Comparison of ENCODE assay signal across 11 cellular contexts in the genomic region with DNA sequence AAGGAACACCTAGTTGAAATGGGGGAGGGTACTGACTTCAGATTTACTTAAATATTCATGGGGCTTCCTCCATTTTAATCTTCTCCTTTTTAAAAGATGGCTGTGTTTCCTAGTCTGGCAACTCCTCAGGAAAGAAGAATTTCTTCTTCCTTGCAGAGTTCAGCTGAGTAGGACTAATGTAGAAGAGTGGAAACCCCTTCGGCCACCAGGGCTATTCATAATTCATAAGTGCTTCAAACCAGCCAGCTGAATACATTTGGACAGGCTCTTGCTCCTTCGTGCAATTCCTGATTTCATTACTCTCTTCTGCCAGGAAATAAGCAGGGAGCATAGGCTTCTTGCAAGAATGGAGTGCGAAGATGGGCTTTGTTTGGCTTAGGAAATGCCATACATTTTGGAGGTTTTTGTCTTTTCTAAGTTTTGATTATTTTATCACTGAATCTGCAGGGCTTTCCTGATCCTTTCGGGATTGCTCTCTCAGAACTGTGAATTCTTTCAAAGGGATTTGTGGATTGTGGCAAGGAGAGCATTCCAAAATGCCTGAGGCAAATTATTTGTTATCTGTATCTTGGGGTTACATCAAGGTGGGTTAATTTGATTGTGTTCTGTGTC.
DNase-seq lines count a peak whose midpoint lies in the region; ATAC-seq, FAIRE-seq and TF ChIP-seq lines count a peak whose summit lies in the region.
"Had no signal": no experiment of that assay in that cellular context is flagged by ENCODE, and none has a peak within 500 bp of the region (broad histone marks: within the 10 kb centered on the region; RNA-seq: fewer than 3 reads in every experiment).

No MANE protein-coding gene starts in this region.

- H3K79me2 ChIP-seq in H1 (ENCODE audit: control insufficient read depth in 1 of 2, insufficient read depth in 2 of 2, low read length in 2 of 2), result peaks cover 0 to 12% of the 10 kb centered on the region in 2 experiments; a peak in 2 of 4 replicates

- peaks cover 0 to 5% (median 0%) of the 10 kb centered on the region in 7 donors for H3K9me3 Mint-ChIP-seq in CD4-positive, CD25-positive, alpha-beta regulatory T cell
- H3K9me3 Mint-ChIP-seq in naive B cell, result no peaks in the 10 kb centered on the region

- peak overlapping the region; percentile 83 for H2AFZ ChIP-seq in H1 (ENCODE audit: low read length)

- H3K79me1 ChIP-seq in H1 (ENCODE audit: low read depth, low read length), result no peaks in the 10 kb centered on the region

- TF ChIP-seq POLR2A in H1 (IDR thresholded peaks at IDR 0.05; ENCODE audit: control extremely low read depth in 1 of 2, low read depth in 2 of 2, low read length in 2 of 2) (no peak), suprapubic skin (IDR thresholded peaks at IDR 0.05) (no peak)

- CTCF ChIA-PET in H1 (lab: Charles Lee; ENCODE audit: partially characterized antibody), result interaction anchor here (1.0 to 2.3 kb wide), 2 partner anchors 12 to 22 kb away, joined by 3 to 10 read pairs; no protein-coding TSS in a partner anchor

- no peaks in the 10 kb centered on the region for H3K27me3 ChIP-seq in CD4-positive, CD25-positive, alpha-beta regulatory T cell (ENCODE audit: control insufficient read depth, insufficient read depth, low read length)
- H3K27me3 ChIP-seq in H1 (replicated peaks in 1 of 4; ENCODE audit: control insufficient read depth in 3 of 4, extremely low read depth in 1 of 4, insufficient read depth in 3 of 4, low read length in 3 of 4) (no peaks in the 10 kb centered on the region), suprapubic skin (no peaks in the 10 kb centered on the region)

- H4K91ac ChIP-seq in H1 (replicated peaks; ENCODE audit: insufficient read length, low read length), result peak overlapping the region; percentile 8

- peak overlapping the region; percentile 0 for H4K5ac ChIP-seq in H1 (ENCODE audit: insufficient read length, low read depth, low read length)

- no peaks in the 10 kb centered on the region for H4K20me1 ChIP-seq in H1 (replicated peaks in 1 of 2; ENCODE audit: control insufficient read depth in 1 of 2, insufficient read depth in 2 of 2, low read length in 2 of 2)

- peak overlapping the region; percentile 58 to 85 for H3K4me2 ChIP-seq in H1 (ENCODE audit: insufficient read depth in 1 of 2, low read depth in 2 of 2, low read length in 2 of 2)

- no peaks in the 10 kb centered on the region for H3K9me3 ChIP-seq in CD4-positive, CD25-positive, alpha-beta regulatory T cell (ENCODE audit: control insufficient read depth in 2 of 2, low read length in 2 of 2)
- H3K9me3 ChIP-seq in H1 (ENCODE audit: insufficient read depth in 2 of 2, low read depth in 1 of 2, low read length in 1 of 2), result no peaks in the 10 kb centered on the region
- no peaks in the 10 kb centered on the region for H3K9me3 ChIP-seq in suprapubic skin

- DNase-seq in CD4-positive, CD25-positive, alpha-beta regulatory T cell, result no peak
- peak; percentile 66 for DNase-seq in NCI-H2227 (lab: John Stamatoyannopoulos, UW; ENCODE audit: unreplicated experiment)
- no peak for DNase-seq in H1 (ENCODE audit: low read depth in 1 of 2, low spot score in 2 of 2)
- DNase-seq in naive B cell, result no peak
- no peak for DNase-seq in GM20000 (ENCODE audit: low spot score)
- DNase-seq in suprapubic skin (ENCODE audit: low spot score in 2 of 2), result no peak
- DNase-seq in AML-193 (lab: John Stamatoyannopoulos, UW), result no peak
- DNase-seq: activated T-cell treated with anti-CD3 and anti-CD28 coated beads for 4 hours, DMS79 treated with DMSO at 0.1 percent for 48 hours, NCI-H1092 had no signal

- peaks cover 46% of the 10 kb centered on the region for H3K36me3 Mint-ChIP-seq in CD4-positive, CD25-positive, alpha-beta regulatory T cell
- peaks cover 20 to 48% of the 10 kb centered on the region in 2 donors for H3K36me3 Mint-ChIP-seq in naive B cell

- no peak overlapping the region for H3K18ac ChIP-seq in H1 (ENCODE audit: extremely low read depth, low read length)

- H3K9ac ChIP-seq in H1 (replicated peaks in 1 of 4; ENCODE audit: extremely low read depth in 1 of 4, low read depth in 3 of 4, low read length in 3 of 4), result peak overlapping the region in 3 of 4 experiments; percentile 30 to 46 (median 42); a peak in 5 of 7 replicates

- peak overlapping the region; percentile 80 for H2BK120ac ChIP-seq in H1 (replicated peaks; ENCODE audit: low read depth, low read length)

- H3K27ac ChIP-seq in CD4-positive, CD25-positive, alpha-beta regulatory T cell (ENCODE audit: insufficient read depth, low read length, poor library complexity, severe bottlenecking), result no peak overlapping the region
- H3K27ac ChIP-seq in H1 (ENCODE audit: low read depth, low read length) (peak overlapping the region; percentile 70), suprapubic skin (no peak overlapping the region)

- no peaks in the 10 kb centered on the region for H3K23me2 ChIP-seq in H1 (ENCODE audit: low read depth, low read length)

- peaks cover 55 to 96% (median 91%) of the 10 kb centered on the region in 4 donors for H3K4me1 Mint-ChIP-seq in CD4-positive, CD25-positive, alpha-beta regulatory T cell
- H3K4me1 Mint-ChIP-seq in naive B cell, result peaks cover 65 to 95% (median 87%) of the 10 kb centered on the region in 3 donors

- TF ChIP-seq CTCF in H1 (IDR thresholded peaks at IDR 0.05; ENCODE audit: control extremely low read depth in 1 of 3, insufficient read depth in 1 of 3, low read depth in 1 of 3, low read length in 3 of 3) (no peak), GM20000 (IDR thresholded peaks at IDR 0.05; ENCODE audit: extremely low read depth, missing control alignments) (no peak), suprapubic skin (IDR thresholded peaks at IDR 0.05) (no peak)

- no peak overlapping the region for H2BK15ac ChIP-seq in H1 (ENCODE audit: low read length)

- H3K23ac ChIP-seq in H1 (ENCODE audit: insufficient read length), result no peak overlapping the region

- H3K4ac ChIP-seq in H1 (replicated peaks; ENCODE audit: insufficient read length, low read depth, low read length), result no peak overlapping the region

- POLR2A ChIA-PET in H1 (lab: Charles Lee; ENCODE audit: partially characterized antibody), result interaction anchor here (1.5 to 1.7 kb wide), 2 partner anchors 12 to 18 kb away, joined by 3 to 4 read pairs; no protein-coding TSS in a partner anchor

- H2AK5ac ChIP-seq in H1 (ENCODE audit: low read depth, low read length), result no peak overlapping the region

- H3K36me3 ChIP-seq in CD4-positive, CD25-positive, alpha-beta regulatory T cell (ENCODE audit: control insufficient read depth, insufficient read depth, low read length), result peaks cover 26% of the 10 kb centered on the region
- no peaks in the 10 kb centered on the region for H3K36me3 ChIP-seq in H1 (ENCODE audit: control insufficient read depth in 2 of 4, insufficient read depth in 4 of 4, low read length in 3 of 4)
- no peaks in the 10 kb centered on the region for H3K36me3 ChIP-seq in suprapubic skin

- ATAC-seq in CD4-positive, CD25-positive, alpha-beta regulatory T cell (ENCODE audit: low read depth in 2 of 2), result no peak
- ATAC-seq in naive B cell (ENCODE audit: low read depth in 2 of 2) (no peak), HG03520 (IDR thresholded peaks at IDR 0.05; ENCODE audit: unreplicated experiment) (no peak)

- no peaks in the 10 kb centered on the region for H3K27me3 Mint-ChIP-seq in CD4-positive, CD25-positive, alpha-beta regulatory T cell
- H3K27me3 Mint-ChIP-seq in naive B cell, result no peaks in the 10 kb centered on the region

- no peak overlapping the region for H3K14ac ChIP-seq in H1 (ENCODE audit: insufficient read length)

- FAIRE-seq in H1 (lab: Jason Lieb, UNC), result no peak

- no peak overlapping the region; the same call in 1 of the 2 replicates for H2BK12ac ChIP-seq in H1 (ENCODE audit: low read depth, low read length)

- peaks cover 99% of the 10 kb centered on the region for H3K4me1 ChIP-seq in CD4-positive, CD25-positive, alpha-beta regulatory T cell (ENCODE audit: control insufficient read depth, insufficient read depth, low read length, poor library complexity, severe bottlenecking)
- H3K4me1 ChIP-seq in H1 (replicated peaks in 1 of 4; ENCODE audit: control insufficient read depth in 3 of 4, insufficient read depth in 4 of 4, low read length in 3 of 4) (peaks cover 5 to 22% (median 17%) of the 10 kb centered on the region in 4 experiments), suprapubic skin (peaks cover 52% of the 10 kb centered on the region)

- TF ChIP-seq EP300 in H1 (IDR thresholded peaks at IDR 0.05; ENCODE audit: borderline replicate concordance in 1 of 2, low read depth in 2 of 2, low read length in 2 of 2) (no peak), suprapubic skin (IDR thresholded peaks at IDR 0.05) (no peak)

- H3K56ac ChIP-seq in H1 (replicated peaks; ENCODE audit: insufficient read length, low read depth, low read length), result no peak overlapping the region

- peak overlapping the region; percentile 28 to 80 (median 48) for H3K4me3 Mint-ChIP-seq in CD4-positive, CD25-positive, alpha-beta regulatory T cell
- H3K4me3 Mint-ChIP-seq in naive B cell, result peak overlapping the region in 1 of 8 donors; percentile 14

- no peak overlapping the region for H4K8ac ChIP-seq in H1 (ENCODE audit: extremely low read depth, insufficient read depth, low read length)

- peak overlapping the region; percentile 97 for H2BK20ac ChIP-seq in H1 (ENCODE audit: low read length)

- H3K4me3 ChIP-seq in CD4-positive, CD25-positive, alpha-beta regulatory T cell (ENCODE audit: low read depth, low read length), result peak overlapping the region; percentile 71
- H3K4me3 ChIP-seq in H1 (ENCODE audit: extremely low read depth in 1 of 4, insufficient read depth in 2 of 4, low read depth in 3 of 4, low read length in 4 of 4), result peak overlapping the region in 3 of 4 experiments; percentile 1 to 44 (median 19); a peak in 4 of 8 replicates
- H3K4me3 ChIP-seq in suprapubic skin, result no peak overlapping the region

- H3K27ac Mint-ChIP-seq in CD4-positive, CD25-positive, alpha-beta regulatory T cell, result peak overlapping the region in 2 of 3 donors; percentile 43 to 69
- peak overlapping the region in 5 of 6 donors; percentile 36 to 88 (median 61) for H3K27ac Mint-ChIP-seq in naive B cell

- H2BK5ac ChIP-seq in H1 (ENCODE audit: low read depth, low read length), result peak overlapping the region; percentile 86

- WGBS in H1 (ENCODE audit: extremely low coverage in 1 of 2, insufficient coverage in 1 of 2, insufficient read length in 1 of 2, insufficient replicate concordance in 2 of 2, low coverage in 1 of 2, low lambda C conversion rate in 2 of 2, missing lambda C conversion rate in 1 of 2), 2 experiments, result 25% methylated on average over 4 of the region's 4 CpGs; no CpG with 5 or more reads in 1 of the 2 experiments
- WGBS in suprapubic skin, result 24% methylated on average over 4 of the region's 4 CpGs

- TF ChIP-seq RAD21 in H1 (IDR thresholded peaks at IDR 0.05 in 1 of 2, conservative IDR thresholded peaks at IDR 0.05 in 1 of 2; ENCODE audit: low read depth in 2 of 2, low read length in 2 of 2), result no peak

TF ChIP-seq in H1, 55 proteins besides CTCF, POLR2A, EP300 and RAD21:
- TF ChIP-seq CREB1 (IDR thresholded peaks at IDR 0.05) (no peak), YY1 (IDR thresholded peaks at IDR 0.05; ENCODE audit: low read depth, low read length) (peak; percentile 55; the same call in 1 of the 2 replicates), TAF1 (IDR thresholded peaks at IDR 0.05; ENCODE audit: low read depth, low read length) (0 out of 2 replicates have a peak, but pooled peaks have one; percentile 6)
